ENCODE assay signal across 8 cellular contexts in the genomic region with DNA sequence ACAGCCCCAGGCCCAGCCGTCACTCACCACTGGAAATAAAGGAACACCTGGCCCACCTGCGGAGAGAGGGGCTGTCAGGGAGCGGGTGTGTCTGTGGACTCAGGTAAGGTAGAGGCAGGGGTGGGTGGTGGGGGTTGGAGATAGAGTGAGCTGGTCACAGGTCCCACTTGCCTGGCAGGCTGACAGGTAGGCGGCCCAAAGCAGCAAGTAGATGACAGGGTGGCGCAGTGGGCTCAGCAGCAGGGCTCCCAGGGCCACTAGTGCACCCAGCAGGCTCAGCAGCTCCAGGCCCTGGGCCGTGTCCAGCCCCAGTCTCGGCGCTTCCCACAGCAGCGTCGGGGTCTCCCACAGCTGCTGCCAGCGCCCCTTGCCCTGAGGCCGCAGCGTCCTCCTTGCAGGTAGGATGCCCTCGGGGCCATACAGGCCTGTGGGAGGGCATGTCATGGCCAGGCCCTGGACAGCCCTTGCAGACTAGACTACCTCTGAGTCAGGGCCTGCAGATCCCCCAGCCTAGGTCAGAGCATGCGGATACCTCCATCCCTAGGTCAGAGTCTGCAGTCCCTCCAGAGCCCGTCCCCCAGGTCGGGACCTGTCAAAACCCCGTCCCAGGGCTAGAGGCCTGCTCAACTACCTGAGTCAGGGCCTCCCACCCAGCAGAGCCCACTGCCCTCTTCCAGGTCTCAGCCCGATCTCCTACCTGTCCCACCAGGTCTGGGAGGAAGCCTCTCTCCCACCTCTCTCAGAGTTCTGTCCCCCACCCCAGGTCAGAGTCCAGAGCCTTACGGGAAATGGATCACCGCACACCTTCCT. TPM values are rescaled to one million over a fixed set of nuclear protein-coding genes. Genes with fewer than 3 reads are reported as not detected.
DNase-seq lines count a peak whose midpoint lies in the region; ATAC-seq and TF ChIP-seq lines count a peak whose summit lies in the region.

No MANE protein-coding gene starts in this region.

- no peaks in the 10 kb centered on the region for H4K20me1 ChIP-seq in KMS-11 (ENCODE audit: insufficient read depth)

- H3K36me3 ChIP-seq in KMS-11 (ENCODE audit: insufficient read depth) (no peaks in the 10 kb centered on the region), body of pancreas (replicated peaks in 1 of 2; ENCODE audit: insufficient read depth in 1 of 2, low read depth in 2 of 2) (peaks cover 0 to 2% of the 10 kb centered on the region in 2 donors), thyroid gland (peaks cover 23 to 27% of the 10 kb centered on the region in 2 donors)

- intact Hi-C loops in body of pancreas (cut with DNase I), result loop anchor here (10.0 kb wide), 1 partner anchor 262 kb away; a partner anchor contains a TSS
- intact Hi-C loops in thyroid gland (cut with DNase I), result loop anchor here (10.0 kb wide), 1 partner anchor 262 kb away; a partner anchor contains a TSS

- peaks cover 37% of the 10 kb centered on the region for H3K79me2 ChIP-seq in KMS-11 (ENCODE audit: insufficient read depth, low read depth)

- H3K4me1 ChIP-seq in KMS-11 (ENCODE audit: low read depth, poor library complexity, severe bottlenecking) (peaks cover 10% of the 10 kb centered on the region), body of pancreas (peaks cover 38% of the 10 kb centered on the region), thyroid gland (peaks cover 9 to 16% of the 10 kb centered on the region in 2 donors)

- peak overlapping the region; percentile 39; the same call in 1 of the 2 replicates for H3K9ac ChIP-seq in KMS-11

- ATAC-seq in body of pancreas (no peak), left lobe of liver (peak; percentile 1)

- peak overlapping the region; percentile 51 for H3K4me2 ChIP-seq in KMS-11

- DNase-seq in DMS53 (lab: John Stamatoyannopoulos, UW), result peak; percentile 38
- no peak for DNase-seq in DMS53 treated with DMSO at 0.1 percent for 48 hours (lab: John Stamatoyannopoulos, UW; ENCODE audit: unreplicated experiment)
- DNase-seq in body of pancreas, result peak; percentile 66 to 91 (median 88)
- no peak for DNase-seq in left lobe of liver (ENCODE audit: low spot score)
- peak in 1 of 2 donors; percentile 39 for DNase-seq in thyroid gland
- no peak for DNase-seq in NOMO-1 (lab: John Stamatoyannopoulos, UW; ENCODE audit: unreplicated experiment in 2 of 2)
- no peak for DNase-seq in T-helper 9 cell

- TF ChIP-seq POLR2A in body of pancreas (IDR thresholded peaks at IDR 0.05) (peak in 2 of 3 donors; percentile 54 to 63), thyroid gland (IDR thresholded peaks at IDR 0.05) (no peak)

- no peaks in the 10 kb centered on the region for H3K27me3 ChIP-seq in KMS-11 (ENCODE audit: insufficient read depth, low read depth)
- no peaks in the 10 kb centered on the region for H3K27me3 ChIP-seq in body of pancreas
- H3K27me3 ChIP-seq in thyroid gland, result no peaks in the 10 kb centered on the region

- no peak overlapping the region for H3K4me3 ChIP-seq in KMS-11 (IDR thresholded peaks at IDR 0.05; ENCODE audit: insufficient read depth, low read depth, low read length)
- peak overlapping the region; percentile 63 to 98 for H3K4me3 ChIP-seq in body of pancreas
- peak overlapping the region; percentile 87 to 98 (median 91) for H3K4me3 ChIP-seq in thyroid gland (replicated peaks in 1 of 3)

- H2AFZ ChIP-seq in KMS-11 (ENCODE audit: low read depth), result peak overlapping the region; percentile 54; the same call in 1 of the 2 replicates

- H3K9me3 ChIP-seq in body of pancreas (no peaks in the 10 kb centered on the region), thyroid gland (no peaks in the 10 kb centered on the region)

- 15 to 25% methylated on average over 2 to 21 of the region's 21 CpGs for WGBS in body of pancreas, 2 donors
- WGBS in thyroid gland, 2 donors, result 2 to 33% methylated on average over 7 to 13 of the region's 21 CpGs

- H3K27ac ChIP-seq in KMS-11 (no peak overlapping the region), body of pancreas (peak overlapping the region; percentile 80 to 89 (median 83)), thyroid gland (peak overlapping the region; percentile 65 to 67 (median 66))

- TF ChIP-seq CTCF in KMS-11 (conservative IDR thresholded peaks at IDR 0.05; ENCODE audit: low read depth, low read length) (no peak), body of pancreas (IDR thresholded peaks at IDR 0.05) (no peak), thyroid gland (IDR thresholded peaks at IDR 0.05) (no peak)

RNA-seq across cellular contexts. Expression of a gene that starts 0.7 kb away (rescaled TPM):
- 100 to 1,000 TPM; 147 to 158 TPM for total RNA-seq in body of pancreas
- 50.2 TPM for total RNA-seq in left lobe of liver
- total RNA-seq in thyroid gland, result 100 to 1,000 TPM in 2 of 4 donors, 10 to 100 TPM in 2; 53.2 to 117 (median 96.6) TPM

RNA-seq across cellular contexts. Expression of a gene that starts 1.2 kb away (rescaled TPM):
- 10 to 100 TPM; 30.6 to 35.9 TPM for total RNA-seq in body of pancreas
- 18.8 TPM for total RNA-seq in left lobe of liver
- 10 to 100 TPM; 39.6 to 47.5 (median 43.1) TPM for total RNA-seq in thyroid gland

RNA-seq across cellular contexts. Expression of a gene that starts 18.6 kb away (rescaled TPM):
- total RNA-seq in body of pancreas (1 to 10 TPM in 1 of 2 donors, not detected in 1; 1.6 TPM), left lobe of liver (not detected), thyroid gland (1 to 10 TPM in 3 of 4 donors, not detected in 1; 2.6 to 5.5 (median 2.9) TPM)

RNA-seq across cellular contexts. Expression of a gene that starts 20.2 kb away (rescaled TPM):
- total RNA-seq in body of pancreas, result not detected
- not detected for total RNA-seq in left lobe of liver
- total RNA-seq in thyroid gland, result 10 to 100 TPM in 1 of 4 donors, 1 to 10 TPM in 3; 2.1 to 11.3 (median 4.7) TPM

RNA-seq across cellular contexts. Expression of a gene that starts 23.0 kb away (rescaled TPM):
- total RNA-seq in body of pancreas (10 to 100 TPM; 29.8 to 65.3 TPM), left lobe of liver (80.0 TPM), thyroid gland (10 to 100 TPM; 28.0 to 61.0 (median 33.6) TPM)

Comparison
In these comparisons a context has a peak if more than half of its experiments do, and no peak if none do; other contexts are left out.
1. DNase-seq: peak in DMS53 (single experiment) and body of pancreas (4 of 4); none in DMS53 treated with DMSO at 0.1 percent for 48 hours (single experiment), left lobe of liver (single experiment), NOMO-1 (0 of 2) and T-helper 9 cell (single experiment).
2. POLR2A ChIP-seq: peak in body of pancreas (2 of 3); none in thyroid gland (0 of 2).